In the genomic region with DNA sequence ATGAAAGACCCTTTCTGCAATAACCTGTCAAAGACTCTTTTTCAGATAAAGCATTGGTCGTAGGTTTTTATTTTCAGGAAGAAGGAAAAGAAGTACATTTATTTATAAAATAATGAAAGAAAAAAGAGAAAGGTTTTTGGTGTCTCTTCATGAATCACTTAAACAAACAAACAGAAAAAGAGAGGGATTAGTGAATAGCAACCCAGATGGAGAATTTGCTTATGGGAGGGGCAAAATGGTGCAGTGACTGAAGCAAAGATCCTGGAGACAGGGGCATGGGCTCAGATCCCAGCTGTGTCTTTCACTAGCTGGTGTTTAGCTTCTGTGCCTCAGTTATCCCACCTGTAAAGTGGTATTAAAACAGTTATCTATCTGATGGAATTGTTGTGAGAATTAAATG, we compare ENCODE assay signal across 19 cellular contexts.
"Had no signal": no experiment of that assay in that cellular context is flagged by ENCODE, and none has a peak within 500 bp of the region (broad histone marks: within the 10 kb centered on the region; RNA-seq: fewer than 3 reads in every experiment).

No MANE protein-coding gene starts in this region.

- H3K4me3 ChIP-seq: tibial artery had no signal

- ATAC-seq: activated T-cell treated with anti-CD3 and anti-CD28 coated beads, Interleukin-2, amount 50 U/mL, for 72 hours; left ventricle myocardium superior; stimulated activated naive B cell treated with anti-CD40 and anti-IgM and Interleukin-4, amounts not matched to agents 10 μg/mL and 1 μg/mL and 100 μg/mL, for 72 hours had no signal

- H3K27me3 ChIP-seq: brain microvascular endothelial cell, tibial artery had no signal

- H3K36me3 ChIP-seq: brain microvascular endothelial cell, tibial artery had no signal

- DNase-seq: activated CD4-positive, alpha-beta T cell treated with anti-CD3 and anti-CD28 coated beads, Interleukin-2, amount 10 ng/mL, durations not matched to agents 24 days and 14 days; activated CD4-positive, CD25-positive, alpha-beta regulatory T cell; activated CD8-positive, alpha-beta memory T cell treated with anti-CD3 and anti-CD28 coated beads, Interleukin-2, amount 50 U/mL, for 48 hours; activated gamma-delta T cell; activated naive CD8-positive, alpha-beta T cell treated with anti-CD3 and anti-CD28 coated beads for 36 hours; activated T-cell treated with anti-CD3 and anti-CD28 coated beads, Interleukin-2, amount 50 U/mL, for 72 hours; brain microvascular endothelial cell; cortex of kidney; effector memory CD4-positive, alpha-beta T cell; kidney glomerular epithelial cell; left ventricle myocardium superior; mesendoderm; nucleus accumbens; posterior cingulate gyrus; retina; stimulated activated CD4-positive, alpha-beta T cell treated with anti-CD3 and anti-CD28 coated beads, Interleukin-2, amount 100 ng/mL, for 48 hours; stimulated activated naive B cell treated with anti-CD40 and anti-IgM and Interleukin-4, amounts not matched to agents 10 μg/mL and 1 μg/mL and 100 μg/mL, for 72 hours; tibial artery had no signal

- H3K4me1 ChIP-seq: tibial artery had no signal

- H3K27ac ChIP-seq: brain microvascular endothelial cell, epithelial cell of prostate, tibial artery had no signal
